Comparison of ENCODE assay signal across 8 cellular contexts in genomic region chr12:6372403-6373003, GRCh38. TPM values are rescaled to one million over a fixed set of nuclear protein-coding genes. Genes with fewer than 3 reads are reported as not detected.
DNase-seq lines count a peak whose midpoint lies in the region; TF ChIP-seq lines count a peak whose summit lies in the region.

No MANE protein-coding gene starts in this region.

- no peak overlapping the region for H3K18ac ChIP-seq in H9 (ENCODE audit: insufficient read length, low read depth, low read length)

- H4K5ac ChIP-seq in H9 (ENCODE audit: insufficient read length, low read depth, low read length): no peak overlapping the region

- peaks cover 9% of the 10 kb centered on the region for H3K79me1 ChIP-seq in H9 (ENCODE audit: insufficient read depth, low read depth, low read length, poor library complexity, severe bottlenecking)

- WGBS in H9 (ENCODE audit: extremely low coverage, insufficient read length, low lambda C conversion rate): no CpG with 5 or more reads among the region's 8 CpGs

- H3K14ac ChIP-seq in H9 (ENCODE audit: insufficient read depth, low read length): no peak overlapping the region

- intact Hi-C loops in dendritic cell treated with granulocyte-macrophage colony-stimulating factor and Interleukin-4, amounts not matched to agents 40 ng/mL and 50 ng/mL, for 4 days (cut with micrococcal nuclease): no loop called here

- TF ChIP-seq CTCF in AG09309 (IDR thresholded peaks at IDR 0.05; ENCODE audit: control insufficient read depth, insufficient read depth, low read depth, low read length, missing control alignments) (peak; percentile 6), H9 (conservative IDR thresholded peaks at IDR 0.05) (no peak), nephron progenitor cell (IDR thresholded peaks at IDR 0.05) (no peak)

- H3K56ac ChIP-seq in H9 (ENCODE audit: insufficient read length, low read depth, low read length): no peak overlapping the region

- H2AK5ac ChIP-seq in H9 (ENCODE audit: insufficient read length, low read length): no peak overlapping the region

- no peak overlapping the region for H2AFZ ChIP-seq in H9 (ENCODE audit: low read length)

- H3K27ac Mint-ChIP-seq in H9 (peak overlapping the region; percentile 87 to 94 (median 94)), nephron progenitor cell (peak overlapping the region; percentile 41)
- peak overlapping the region; percentile 79 for H3K27ac Mint-ChIP-seq in dendritic cell treated with granulocyte-macrophage colony-stimulating factor and Interleukin-4, amounts not matched to agents 40 ng/mL and 50 ng/mL, for 4 days

- H3K4me3 ChIP-seq in AG09309 (ENCODE audit: control insufficient read depth, low read depth, low read length): no peak overlapping the region

- no peak overlapping the region for H4K8ac ChIP-seq in H9 (replicated peaks; ENCODE audit: insufficient read length, low read depth, low read length)

- H3K27me3 ChIP-seq in H9 (ENCODE audit: insufficient read depth, low read length): no peaks in the 10 kb centered on the region

- H3K9ac ChIP-seq in H9 (ENCODE audit: extremely low read depth, insufficient read length, low read length): peak overlapping the region; percentile 93

- H3K36me3 Mint-ChIP-seq in H9 (ENCODE audit: insufficient read depth in 1 of 3, low read depth in 3 of 3): peaks cover 3 to 30% (median 20%) of the 10 kb centered on the region in 3 experiments
- no peaks in the 10 kb centered on the region for H3K36me3 Mint-ChIP-seq in dendritic cell treated with granulocyte-macrophage colony-stimulating factor and Interleukin-4, amounts not matched to agents 40 ng/mL and 50 ng/mL, for 4 days (ENCODE audit: low read depth)
- H3K36me3 Mint-ChIP-seq in nephron progenitor cell (ENCODE audit: low read depth): no peaks in the 10 kb centered on the region

- peaks cover 29% of the 10 kb centered on the region for H3K79me2 ChIP-seq in H9 (ENCODE audit: insufficient read depth, low read length)

- H3K27ac ChIP-seq in H9 (ENCODE audit: insufficient read length, low read depth, low read length): peak overlapping the region; percentile 63

- no peak overlapping the region for H2BK120ac ChIP-seq in H9 (ENCODE audit: low read depth, low read length, poor library complexity, severe bottlenecking)

- no peaks in the 10 kb centered on the region for H3K27me3 Mint-ChIP-seq in H9 (ENCODE audit: low read depth)
- H3K27me3 Mint-ChIP-seq in dendritic cell treated with granulocyte-macrophage colony-stimulating factor and Interleukin-4, amounts not matched to agents 40 ng/mL and 50 ng/mL, for 4 days: peaks cover 2% of the 10 kb centered on the region
- H3K27me3 Mint-ChIP-seq in nephron progenitor cell (ENCODE audit: low read depth, poor library complexity): peaks cover 45% of the 10 kb centered on the region

- H3K23me2 ChIP-seq in H9 (ENCODE audit: insufficient read length, low read depth, low read length, poor library complexity, severe bottlenecking): peaks cover 51% of the 10 kb centered on the region

- peak overlapping the region; percentile 82 for H3K4me2 ChIP-seq in H9 (ENCODE audit: insufficient read depth, insufficient read length, low read length)

- no peak overlapping the region for H3K23ac ChIP-seq in H9 (ENCODE audit: insufficient read length, low read depth, low read length)

- no peak overlapping the region for H3T11ph ChIP-seq in H9 (ENCODE audit: low read length)

- H2BK12ac ChIP-seq in H9 (ENCODE audit: insufficient read length, low read depth, low read length): no peak overlapping the region

- H3K4me1 Mint-ChIP-seq in H9: peaks cover 82% of the 10 kb centered on the region in 2 experiments
- peaks cover 87% of the 10 kb centered on the region for H3K4me1 Mint-ChIP-seq in dendritic cell treated with granulocyte-macrophage colony-stimulating factor and Interleukin-4, amounts not matched to agents 40 ng/mL and 50 ng/mL, for 4 days (ENCODE audit: low read depth)
- H3K4me1 Mint-ChIP-seq in nephron progenitor cell: peaks cover 79% of the 10 kb centered on the region

- H3K9me3 Mint-ChIP-seq in H9 (no peaks in the 10 kb centered on the region), nephron progenitor cell (no peaks in the 10 kb centered on the region)
- H3K9me3 Mint-ChIP-seq in dendritic cell treated with granulocyte-macrophage colony-stimulating factor and Interleukin-4, amounts not matched to agents 40 ng/mL and 50 ng/mL, for 4 days: no peaks in the 10 kb centered on the region

- H2BK5ac ChIP-seq in H9 (ENCODE audit: insufficient read length, low read length): no peak overlapping the region

- H3K4me1 ChIP-seq in H9 (ENCODE audit: insufficient read depth, low read length): peaks cover 19% of the 10 kb centered on the region

- H4K20me1 ChIP-seq in H9 (ENCODE audit: control insufficient read depth, insufficient read depth, insufficient read length): no peaks in the 10 kb centered on the region

- H2BK15ac ChIP-seq in H9 (ENCODE audit: low read depth, low read length): no peak overlapping the region

- H4K91ac ChIP-seq in H9 (ENCODE audit: insufficient read length, low read depth, low read length): no peak overlapping the region

- no peak overlapping the region for H3K4ac ChIP-seq in H9 (ENCODE audit: low read depth, low read length)

- DNase-seq in AG09309 (ENCODE audit: low read depth): peak; percentile 62
- no peak for DNase-seq in H9
- DNase-seq in NOMO-1 (lab: John Stamatoyannopoulos, UW; ENCODE audit: unreplicated experiment in 2 of 2): peak; percentile 54 to 57
- DNase-seq in nephron progenitor cell: no peak
- DNase-seq in NCI-H1436 (lab: John Stamatoyannopoulos, UW): no peak
- no peak for DNase-seq in middle frontal gyrus (ENCODE audit: extremely low spot score, low spot score)
- DNase-seq in activated CD8-positive, alpha-beta memory T cell treated with anti-CD3 and anti-CD28 coated beads for 24 hours: no peak

- peak overlapping the region; percentile 79 to 89 for H3K4me3 Mint-ChIP-seq in H9
- no peak overlapping the region for H3K4me3 Mint-ChIP-seq in dendritic cell treated with granulocyte-macrophage colony-stimulating factor and Interleukin-4, amounts not matched to agents 40 ng/mL and 50 ng/mL, for 4 days
- H3K4me3 Mint-ChIP-seq in nephron progenitor cell: no peak overlapping the region

- no peak overlapping the region for H2BK20ac ChIP-seq in H9 (ENCODE audit: low read depth, low read length, poor library complexity, severe bottlenecking)

- no peaks in the 10 kb centered on the region for H3K9me3 ChIP-seq in H9 (ENCODE audit: control insufficient read depth, low read depth, low read length)

RNA-seq across cellular contexts. Expression of gene SCNN1A, which starts 2.9 kb away (rescaled TPM):
- total RNA-seq in H9 (2021): 104 and 111 TPM in 2 replicates

RNA-seq across cellular contexts. Expression of gene LTBR, which starts 11.5 kb away (rescaled TPM):
- 3.4 and 4.8 TPM in 2 replicates for total RNA-seq in H9 (2021)

RNA-seq across cellular contexts. Expression of gene TNFRSF1A, which starts 30.6 kb away (rescaled TPM):
- 55.9 and 59.9 TPM in 2 replicates for total RNA-seq in H9 (2021)

Comparison
In these comparisons a context has a peak if more than half of its experiments do, and no peak if none do; other contexts are left out.
1. DNase-seq: peak in AG09309 (single experiment) and NOMO-1 (2 of 2); none in H9 (single experiment), nephron progenitor cell (single experiment), NCI-H1436 (single experiment), middle frontal gyrus (single experiment) and activated CD8-positive, alpha-beta memory T cell treated with anti-CD3 and anti-CD28 coated beads for 24 hours (single experiment).
2. H3K27ac Mint-ChIP-seq: peak in every context shown above with its lines; median percentile 94 in H9; 79 in dendritic cell treated with granulocyte-macrophage colony-stimulating factor and Interleukin-4, amounts not matched to agents 40 ng/mL and 50 ng/mL, for 4 days; 41 in nephron progenitor cell.
3. H3K4me3 Mint-ChIP-seq: peak in H9 (2 of 2); none in dendritic cell treated with granulocyte-macrophage colony-stimulating factor and Interleukin-4, amounts not matched to agents 40 ng/mL and 50 ng/mL, for 4 days (single experiment) and nephron progenitor cell (single experiment).